ENCODE assay signal across 9 cellular contexts in the genomic region with DNA sequence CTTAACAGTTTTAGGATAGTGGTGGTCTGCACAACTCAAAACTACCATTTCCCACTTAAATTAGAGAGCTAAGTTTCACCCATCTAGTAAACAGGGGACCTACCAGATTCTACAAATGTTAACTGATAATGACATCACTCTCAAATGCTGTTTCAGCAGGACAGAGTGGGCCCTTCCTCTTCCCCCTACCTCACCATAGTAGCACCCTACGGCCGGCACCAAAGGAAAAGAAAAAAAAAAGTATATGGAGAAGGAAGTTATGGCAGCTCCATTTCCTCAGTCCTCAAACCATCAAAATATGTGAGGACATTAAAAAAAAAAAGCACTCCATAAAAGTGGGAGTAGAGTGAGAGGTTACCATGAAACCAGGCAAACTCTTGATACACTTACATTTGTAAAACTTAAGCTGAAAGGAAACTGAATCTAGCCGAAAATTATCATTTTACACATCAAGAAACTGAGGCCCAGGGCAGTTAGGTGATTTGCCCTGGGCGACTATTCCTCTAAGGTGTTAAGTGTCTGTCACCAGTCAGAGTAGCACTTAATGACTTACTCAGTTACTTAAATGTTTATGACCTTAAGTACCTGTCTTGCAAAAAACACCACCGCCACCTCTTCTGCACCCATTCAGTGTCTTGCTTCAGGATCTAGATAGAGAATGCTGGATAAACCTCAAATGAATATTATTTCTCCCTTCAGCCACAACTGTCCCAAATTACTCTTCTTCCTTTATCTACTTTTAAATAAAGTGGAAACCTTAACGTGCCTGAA. TPM values are rescaled to one million over a fixed set of nuclear protein-coding genes. Genes with fewer than 3 reads are reported as not detected.
DNase-seq lines count a peak whose midpoint lies in the region; ATAC-seq, FAIRE-seq and TF ChIP-seq lines count a peak whose summit lies in the region.
"Had no signal": no experiment of that assay in that cellular context is flagged by ENCODE, and none has a peak within 500 bp of the region (broad histone marks: within the 10 kb centered on the region; RNA-seq: fewer than 3 reads in every experiment).

No MANE protein-coding gene starts in this region.

- CTCF ChIA-PET in K562 (lab: Yijun Ruan, JAX; ENCODE audit: low intra/inter-chr PET ratio), result no interaction called here

- ATAC-seq in DND-41 (ENCODE audit: insufficient read depth, low read depth) (no peak), K562 (peak; percentile 13; the same call in 2 of the 3 replicates)

- peaks cover 64% of the 10 kb centered on the region for H3K4me1 ChIP-seq in DND-41 (ENCODE audit: insufficient read depth, low read length)
- H3K4me1 ChIP-seq in K562 (replicated peaks in 1 of 2; ENCODE audit: control insufficient read depth in 2 of 2, insufficient read depth in 2 of 2, low read length in 2 of 2), result peaks cover 9 to 20% of the 10 kb centered on the region in 2 experiments; a peak in 4 of 5 replicates
- H3K4me1 ChIP-seq in vagina, result peaks cover 59% of the 10 kb centered on the region

- H3K79me2 ChIP-seq in DND-41 (ENCODE audit: insufficient read depth, low read length) (peaks cover 93% of the 10 kb centered on the region), K562 (ENCODE audit: control insufficient read depth, insufficient read depth, low read length) (peaks cover 84% of the 10 kb centered on the region)

- H3K36me3 ChIP-seq in DND-41 (ENCODE audit: insufficient read depth, low read length) (peaks cover 57% of the 10 kb centered on the region), K562 (ENCODE audit: control insufficient read depth, insufficient read depth, low read length) (peaks cover 13% of the 10 kb centered on the region; the same call in 2 of the 3 replicates), vagina (no peaks in the 10 kb centered on the region)

- 0% methylated on average over 6 of the region's 6 CpGs for WGBS in K562 (ENCODE audit: insufficient coverage, low coverage, missing lambda C conversion rate)

- peaks cover 68% of the 10 kb centered on the region for H4K20me1 ChIP-seq in DND-41 (ENCODE audit: insufficient read depth, low read length)
- peaks cover 45% of the 10 kb centered on the region for H4K20me1 ChIP-seq in K562 (replicated peaks; ENCODE audit: control insufficient read depth, insufficient read depth, low read length)

- peaks cover 4% of the 10 kb centered on the region for H3K9me3 ChIP-seq in DND-41 (ENCODE audit: insufficient read depth, low read length, severe bottlenecking)
- H3K9me3 ChIP-seq in K562 (replicated peaks; ENCODE audit: control insufficient read depth, insufficient read depth, low read depth, low read length), result no peaks in the 10 kb centered on the region
- no peaks in the 10 kb centered on the region for H3K9me3 ChIP-seq in vagina

- POLR2A ChIA-PET in K562 (lab: Yijun Ruan, JAX), result interaction anchor here (0.6 to 3.8 kb wide), 3 partner anchors 9 to 45 kb away, joined by 3 to 21 read pairs (median 4); no protein-coding TSS in a partner anchor

- no peak for TF ChIP-seq EP300 in K562 (IDR thresholded peaks at IDR 0.05; ENCODE audit: low read length)

- intact Hi-C loops in K562 (cut with micrococcal nuclease) (no loop called here), vagina (cut with DNase I) (loop anchor here (10.0 kb wide), 1 partner anchor 229 kb away; a partner anchor contains a TSS)

- no peak for TF ChIP-seq CTCF in DND-41 (IDR thresholded peaks at IDR 0.05; ENCODE audit: borderline replicate concordance, extremely low read depth, low read length, poor library complexity, severe bottlenecking)
- TF ChIP-seq CTCF in LNCaP clone FGC (IDR thresholded peaks at IDR 0.05; ENCODE audit: control insufficient read depth, extremely low read depth, insufficient read depth), result no peak
- TF ChIP-seq CTCF in K562 (IDR thresholded peaks at IDR 0.05 in 2 of 3, conservative IDR thresholded peaks at IDR 0.05 in 1 of 3; ENCODE audit: insufficient read depth in 2 of 3, low read depth in 1 of 3, low read length in 3 of 3), result no peak
- TF ChIP-seq CTCF in vagina (IDR thresholded peaks at IDR 0.05), result no peak
- no peak for TF ChIP-seq CTCF in GM13977 (IDR thresholded peaks at IDR 0.05; ENCODE audit: extremely low read depth, insufficient read depth, missing control alignments)

- H2AFZ ChIP-seq in DND-41 (ENCODE audit: low read depth, low read length) (no peak overlapping the region), K562 (ENCODE audit: low read depth, low read length) (no peak overlapping the region)

- BruUV-seq in K562 (replicated peaks; lab: Mats Ljungman, UMichigan), result no TSS peak

- peak; percentile 37 for FAIRE-seq in K562 (lab: Jason Lieb, UNC)
- FAIRE-seq: TTC549 had no signal

- H3K4me3 ChIP-seq in DND-41 (ENCODE audit: low read depth in 1 of 2, low read length in 2 of 2), result peak overlapping the region; percentile 75 to 78
- peak overlapping the region; percentile 94 for H3K4me3 ChIP-seq in LNCaP clone FGC (ENCODE audit: low read depth, low read length)
- peak overlapping the region; percentile 76 for H3K4me3 ChIP-seq in K562
- peak overlapping the region; percentile 89 to 94 for H3K4me3 ChIP-seq in vagina

- no peak for TF ChIP-seq RAD21 in K562 (CRISPR knock-in tag; conservative IDR thresholded peaks at IDR 0.05 in 1 of 2, IDR thresholded peaks at IDR 0.05 in 1 of 2)

- H3K27ac ChIP-seq in DND-41 (ENCODE audit: low read length) (peak overlapping the region; percentile 99), K562 (ENCODE audit: extremely low read depth, low read depth, low read length) (peak overlapping the region; percentile 99), vagina (peak overlapping the region; percentile 100)

- DNase-seq in DND-41 (no peak), LNCaP clone FGC (ENCODE audit: low read depth) (no peak), K562 (ENCODE audit: extremely low read depth in 1 of 4, low spot score in 3 of 4) (peak in 1 of 4 experiments; percentile 19), medulla oblongata (ENCODE audit: extremely low spot score) (peak; percentile 38), vagina (ENCODE audit: extremely low spot score in 2 of 2) (no peak), GM13977 (ENCODE audit: low spot score) (no peak), OCI-M2 (lab: John Stamatoyannopoulos, UW; ENCODE audit: unreplicated experiment) (no peak)
- DNase-seq in activated CD8-positive, alpha-beta memory T cell treated with anti-CD3 and anti-CD28 coated beads for 24 hours, result no peak

- peak overlapping the region; percentile 96 for H3K9ac ChIP-seq in DND-41 (ENCODE audit: low read depth, low read length)
- peak overlapping the region; percentile 19 to 89; a peak in 3 of 4 replicates for H3K9ac ChIP-seq in K562 (ENCODE audit: insufficient read depth in 1 of 2, low read depth in 2 of 2, low read length in 2 of 2)

- TF ChIP-seq POLR2A in K562 (conservative IDR thresholded peaks at IDR 0.05), result no peak
- TF ChIP-seq POLR2A in vagina (IDR thresholded peaks at IDR 0.05), result no peak

- H3K9me1 ChIP-seq in K562 (ENCODE audit: control insufficient read depth, insufficient read depth, low read length), result no peaks in the 10 kb centered on the region

- peak overlapping the region; percentile 67 for H3K4me2 ChIP-seq in DND-41 (ENCODE audit: insufficient read depth, low read length)
- H3K4me2 ChIP-seq in K562 (ENCODE audit: insufficient read depth, low read length), result peak overlapping the region; percentile 87

- no peaks in the 10 kb centered on the region for H3K27me3 ChIP-seq in DND-41 (ENCODE audit: insufficient read depth, low read length, poor library complexity)
- H3K27me3 ChIP-seq in K562 (ENCODE audit: control insufficient read depth in 2 of 2, insufficient read depth in 2 of 2, low read length in 2 of 2), result no peaks in the 10 kb centered on the region
- no peaks in the 10 kb centered on the region for H3K27me3 ChIP-seq in vagina

- in situ Hi-C loops in K562 (cut with MboI) (no loop called here), GM13977 (cut with MboI; ENCODE audit: low pct_unique_long_range_greater_than_20kb, low sequenced_read_pairs, unreplicated experiment) (no loop called here)

RNA-seq across cellular contexts. Expression of a gene that starts 2.7 kb away (rescaled TPM):
- total RNA-seq in K562 (2011; cell fraction: chromatin; rRNA removed; ENCODE audit: low replicate concordance), result 13.8 and 29.6 TPM in 2 replicates
- 8.7 and 10.1 TPM in 2 replicates for total RNA-seq in K562 (2011; cell fraction: nucleolus; rRNA removed)
- 15.4 and 17.9 TPM in 2 replicates for total RNA-seq in K562 (2011; cell fraction: nucleoplasm; rRNA removed)
- total RNA-seq in K562 (2014; rRNA removed), result 5.9 and 6.0 TPM in 2 replicates
- total RNA-seq in K562 (2014; rRNA removed; fragmentation: Illumina TruSeq; extraction: Trizol), result 11.3 and 11.6 TPM in 2 replicates
- total RNA-seq in K562 (2015; rRNA removed; fragmentation: Illumina TruSeq; extraction: Trizol), result 11.1 and 12.6 TPM in 2 replicates
- total RNA-seq in K562 (2021), result 19.9 TPM in 2 replicates
- polyA plus RNA-seq in K562 (2011; rRNA removed), result 8.3 and 9.1 TPM in 2 replicates
- 2.5 and 6.9 TPM in 2 replicates for polyA plus RNA-seq in K562 (2011; cell fraction: cytosol; rRNA removed)
- polyA plus RNA-seq in K562 (2011; cell fraction: nucleus; rRNA removed), result 5.2 and 5.8 TPM in 2 replicates
- 10.3 and 11.0 TPM in 2 replicates for polyA plus RNA-seq in K562 (2012)
- 13.5 and 14.1 TPM in 2 replicates for polyA plus RNA-seq in K562 (2014; fragmentation: Illumina TruSeq; extraction: Trizol)
- 1 to 10 TPM; 1.9 to 2.2 TPM for polyA plus RNA-seq in K562 (2014; fragmentation: Nextera tagmentation; extraction: Ambion mirVana)
- 6.1 and 6.5 TPM in 2 replicates for polyA plus RNA-seq in K562 (2014; rRNA removed)
- polyA minus RNA-seq in K562 (2011; rRNA and poly(A)+ RNA removed), result 31.5 and 33.7 TPM in 2 replicates
- polyA minus RNA-seq in K562 (2011; cell fraction: cytosol; rRNA and poly(A)+ RNA removed), result 8.0 and 12.7 TPM in 2 replicates
- 6.3 and 11.6 TPM in 2 replicates for polyA minus RNA-seq in K562 (2011; cell fraction: nucleus; rRNA and poly(A)+ RNA removed)
- total RNA-seq in vagina, result 18.7 TPM

RNA-seq across cellular contexts. Expression of a gene that starts 56.7 kb away (rescaled TPM):
- total RNA-seq in K562 (2011; cell fraction: chromatin; rRNA removed; ENCODE audit: low replicate concordance), result 65.7 and 80.5 TPM in 2 replicates
- total RNA-seq in K562 (2011; cell fraction: nucleolus; rRNA removed), result 36.9 and 41.6 TPM in 2 replicates
- 39.4 and 45.8 TPM in 2 replicates for total RNA-seq in K562 (2011; cell fraction: nucleoplasm; rRNA removed)
- total RNA-seq in K562 (2014; rRNA removed), result 98.2 and 105 TPM in 2 replicates
- total RNA-seq in K562 (2014; rRNA removed; fragmentation: Illumina TruSeq; extraction: Trizol), result 120 and 136 TPM in 2 replicates
- total RNA-seq in K562 (2015; rRNA removed; fragmentation: Illumina TruSeq; extraction: Trizol), result 88.0 and 90.8 TPM in 2 replicates
- total RNA-seq in K562 (2021), result 92.8 and 94.6 TPM in 2 replicates
- 173 and 174 TPM in 2 replicates for polyA plus RNA-seq in K562 (2011; rRNA removed)
- 132 and 185 TPM in 2 replicates for polyA plus RNA-seq in K562 (2011; cell fraction: cytosol; rRNA removed)
- 52.5 and 74.8 TPM in 2 replicates for polyA plus RNA-seq in K562 (2011; cell fraction: nucleus; rRNA removed)
- 75.6 and 83.6 TPM in 2 replicates for polyA plus RNA-seq in K562 (2012)
- 113 and 117 TPM in 2 replicates for polyA plus RNA-seq in K562 (2014; fragmentation: Illumina TruSeq; extraction: Trizol)
- polyA plus RNA-seq in K562 (2014; fragmentation: Nextera tagmentation; extraction: Ambion mirVana), result 10 to 100 TPM; 69.5 to 83.7 TPM
- 79.9 and 105 TPM in 2 replicates for polyA plus RNA-seq in K562 (2014; rRNA removed)
- polyA minus RNA-seq in K562 (2011; rRNA and poly(A)+ RNA removed), result 212 and 254 TPM in 2 replicates
- polyA minus RNA-seq in K562 (2011; cell fraction: cytosol; rRNA and poly(A)+ RNA removed), result 70.0 and 106 TPM in 2 replicates
- polyA minus RNA-seq in K562 (2011; cell fraction: nucleus; rRNA and poly(A)+ RNA removed), result 18.0 and 38.0 TPM in 2 replicates
- total RNA-seq in vagina, result 16.7 TPM
